Comparison of ENCODE assay signal across 8 cellular contexts in the genomic region with DNA sequence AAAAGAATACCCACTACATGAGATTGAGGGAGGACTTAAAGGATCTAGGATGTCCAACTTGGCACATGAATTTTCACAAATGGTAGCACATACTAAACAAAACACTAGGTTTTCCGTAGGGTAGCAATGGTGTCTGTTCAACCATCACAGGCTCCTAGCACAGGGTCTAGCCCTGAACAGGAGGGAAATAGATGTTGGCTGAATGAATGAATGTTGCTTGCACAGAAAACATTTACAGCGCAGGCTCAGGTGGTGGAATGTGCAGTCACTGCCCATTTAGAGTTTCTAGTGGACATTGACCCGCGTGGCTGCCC. TPM values are rescaled to one million over a fixed set of nuclear protein-coding genes. Genes with fewer than 3 reads are reported as not detected.
DNase-seq lines count a peak whose midpoint lies in the region; ATAC-seq, FAIRE-seq and TF ChIP-seq lines count a peak whose summit lies in the region.

No MANE protein-coding gene starts in this region.

- H3K4me1 Mint-ChIP-seq in natural killer cell treated with Interleukin-12 subunit alpha and Interleukin-12 subunit beta and Interleukin-15 and Interleukin-18, amount 100 ng/mL, for 72 hours (ENCODE audit: low read depth in 2 of 2): peaks cover 41 to 59% of the 10 kb centered on the region in 2 donors

- H3K9me3 Mint-ChIP-seq in natural killer cell treated with Interleukin-12 subunit alpha and Interleukin-12 subunit beta and Interleukin-15 and Interleukin-18, amount 100 ng/mL, for 72 hours: peaks cover 3% of the 10 kb centered on the region

- peak overlapping the region; percentile 70 to 79 for H3K27ac ChIP-seq in breast epithelium

- H3K36me3 Mint-ChIP-seq in natural killer cell treated with Interleukin-12 subunit alpha and Interleukin-12 subunit beta and Interleukin-15 and Interleukin-18, amount 100 ng/mL, for 72 hours: peaks cover 9% of the 10 kb centered on the region

- peaks cover 0 to 1% of the 10 kb centered on the region in 2 donors for H3K27me3 Mint-ChIP-seq in natural killer cell treated with Interleukin-12 subunit alpha and Interleukin-12 subunit beta and Interleukin-15 and Interleukin-18, amount 100 ng/mL, for 72 hours

- peak overlapping the region; percentile 90 to 95 for H3K27ac Mint-ChIP-seq in natural killer cell treated with Interleukin-12 subunit alpha and Interleukin-12 subunit beta and Interleukin-15 and Interleukin-18, amount 100 ng/mL, for 72 hours

- POLR2A ChIA-PET in AG04449 (lab: Yijun Ruan, JAX): interaction anchor here (0.8 kb wide), 2 partner anchors 21 to 302 kb away, joined by 3 to 5 read pairs; a partner anchor contains a TSS

- intact Hi-C loops in breast epithelium (cut with DNase I; ENCODE audit: low total_unique reads): loop anchor here (5.0 kb wide), 1 partner anchor 851 kb away; no protein-coding TSS in a partner anchor

- H3K4me3 ChIP-seq in AG04449 (ENCODE audit: low read depth, low read length): peak overlapping the region; percentile 81
- peak overlapping the region; percentile 80 to 84 (median 81) for H3K4me3 ChIP-seq in breast epithelium

- TF ChIP-seq POLR2A in breast epithelium (IDR thresholded peaks at IDR 0.05) (no peak), H54 (IDR thresholded peaks at IDR 0.05; ENCODE audit: low read depth, low read length) (no peak)

- no peak for FAIRE-seq in H54 (lab: Jason Lieb, UNC)

- peak overlapping the region; percentile 94 for H3K4me3 Mint-ChIP-seq in natural killer cell treated with Interleukin-12 subunit alpha and Interleukin-12 subunit beta and Interleukin-15 and Interleukin-18, amount 100 ng/mL, for 72 hours

- peaks cover 4 to 11% of the 10 kb centered on the region in 2 donors for H3K4me1 ChIP-seq in breast epithelium

- H3K27me3 ChIP-seq in breast epithelium: no peaks in the 10 kb centered on the region

- CTCF ChIA-PET in AG04449 (lab: Yijun Ruan, JAX): interaction anchor here (0.7 to 5.7 kb wide), 3 partner anchors 11 to 1459 kb away, joined by 3 to 33 read pairs (median 3); no protein-coding TSS in a partner anchor

- H3K9me3 ChIP-seq in breast epithelium: no peaks in the 10 kb centered on the region

- ATAC-seq in GM19395 (IDR thresholded peaks at IDR 0.05; ENCODE audit: unreplicated experiment) (peak; percentile 18), HG03442 (IDR thresholded peaks at IDR 0.05; ENCODE audit: unreplicated experiment) (peak; percentile 6)
- ATAC-seq in natural killer cell treated with Interleukin-12 subunit alpha and Interleukin-12 subunit beta and Interleukin-15 and Interleukin-18, amount 100 ng/mL, for 72 hours: peak in 1 of 2 donors; percentile 0

- DNase-seq in AG04449 (ENCODE audit: low read depth, low spot score) (no peak), breast epithelium (ENCODE audit: low spot score in 2 of 2) (no peak), hepatic stellate cell (ENCODE audit: low spot score) (no peak), H54 (ENCODE audit: insufficient read length, low spot score) (no peak)
- no peak for DNase-seq in natural killer cell treated with Interleukin-12 subunit alpha and Interleukin-12 subunit beta and Interleukin-15 and Interleukin-18, amount 100 ng/mL, for 72 hours (ENCODE audit: low spot score)
- no peak for DNase-seq in activated CD4-positive, alpha-beta T cell treated with anti-CD3 and anti-CD28 coated beads, Interleukin-2, amount 50 U/mL, for 1 hour

- no peaks in the 10 kb centered on the region for H3K36me3 ChIP-seq in breast epithelium

- no peak for TF ChIP-seq CTCF in AG04449 (IDR thresholded peaks at IDR 0.05; ENCODE audit: insufficient read depth, low read length, missing control alignments)
- no peak for TF ChIP-seq CTCF in breast epithelium (IDR thresholded peaks at IDR 0.05)

RNA-seq across cellular contexts. Expression of a gene that starts 1.9 kb away (rescaled TPM):
- total RNA-seq in breast epithelium: 100 to 1,000 TPM; 179 to 282 (median 181) TPM
- total RNA-seq in natural killer cell treated with Interleukin-12 subunit alpha and Interleukin-12 subunit beta and Interleukin-15 and Interleukin-18, amount 100 ng/mL, for 72 hours: 100 to 1,000 TPM; 108 to 135 TPM
